ENCODE assay signal across 25 cellular contexts in the genomic region with DNA sequence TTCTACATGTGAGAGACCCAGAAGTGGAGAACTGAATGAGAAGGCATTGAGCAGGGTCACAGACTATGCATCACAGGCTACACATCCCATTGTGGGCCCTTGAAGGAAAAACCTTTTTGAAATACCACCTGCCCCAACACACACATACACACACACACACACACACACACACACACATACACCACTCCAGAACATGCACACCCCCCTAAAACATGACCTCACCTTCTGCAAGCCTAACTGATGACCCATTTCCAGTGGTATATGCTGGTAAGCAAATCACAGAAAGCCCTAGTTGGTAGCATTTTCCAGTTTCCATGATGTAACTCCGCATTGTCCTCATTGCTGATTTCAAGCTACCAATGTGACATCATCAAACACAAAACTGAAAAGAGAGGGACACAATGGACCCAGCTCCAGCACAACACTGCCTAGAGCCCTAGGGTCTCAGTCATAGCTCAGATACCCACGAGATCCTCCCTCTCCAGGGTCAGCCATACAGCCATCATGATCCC. TPM values are rescaled to one million over a fixed set of nuclear protein-coding genes. Genes with fewer than 3 reads are reported as not detected.
DNase-seq lines count a peak whose midpoint lies in the region; ATAC-seq and TF ChIP-seq lines count a peak whose summit lies in the region.
"Had no signal": no experiment of that assay in that cellular context is flagged by ENCODE, and none has a peak within 500 bp of the region (broad histone marks: within the 10 kb centered on the region; RNA-seq: fewer than 3 reads in every experiment).

No MANE protein-coding gene starts in this region.

- H3K9ac ChIP-seq in BLaER1 (no peak overlapping the region), GM23248 (no peak overlapping the region)

- no peaks in the 10 kb centered on the region for H3K36me3 Mint-ChIP-seq in neural crest cell (ENCODE audit: low read depth)

- H3K4me2 ChIP-seq in BLaER1 (peak overlapping the region; percentile 82), GM23248 (ENCODE audit: unreplicated experiment) (no peak overlapping the region)

- H4K20me1 ChIP-seq in BLaER1 (no peaks in the 10 kb centered on the region), GM23248 (ENCODE audit: insufficient read depth) (no peaks in the 10 kb centered on the region)

- H3F3A ChIP-seq in GM23248 (ENCODE audit: insufficient read depth) = 0 out of 2 replicates have a peak, but pooled peaks cover 5% of the 10 kb centered on the region

- intact Hi-C loops in sciatic nerve (cut with DNase I) = loop anchor here (10.0 kb wide), 1 partner anchor 527 kb away; no protein-coding TSS in a partner anchor

- no peaks in the 10 kb centered on the region for H3K79me2 ChIP-seq in GM23248 (ENCODE audit: insufficient read depth)

- H2AFZ ChIP-seq in GM23248 = no peak overlapping the region

- peaks cover 76% of the 10 kb centered on the region for H3K4me1 ChIP-seq in BLaER1
- H3K4me1 ChIP-seq in GM23248 (ENCODE audit: insufficient read depth) = peaks cover 9% of the 10 kb centered on the region

- H3K27ac Mint-ChIP-seq in neural crest cell (ENCODE audit: unreplicated experiment) = peak overlapping the region; percentile 51

- H3K4me3 Mint-ChIP-seq in neural crest cell = no peak overlapping the region
- H3K4me3 Mint-ChIP-seq: CD8-positive, alpha-beta memory T cell had no signal

- no peaks in the 10 kb centered on the region for H3K9me3 Mint-ChIP-seq in neural crest cell
- H3K9me3 Mint-ChIP-seq: CD8-positive, alpha-beta memory T cell had no signal

- H3K4me1 Mint-ChIP-seq in neural crest cell = peaks cover 27% of the 10 kb centered on the region
- H3K4me1 Mint-ChIP-seq: CD8-positive, alpha-beta memory T cell had no signal

- H3K9me3 ChIP-seq in BLaER1 (no peaks in the 10 kb centered on the region), GM23248 (ENCODE audit: low read depth) (no peaks in the 10 kb centered on the region)

- H3K4me3 ChIP-seq in BLaER1 = peak overlapping the region; percentile 51; the same call in 1 of the 2 replicates
- H3K4me3 ChIP-seq in GM23248 = no peak overlapping the region
- H3K4me3 ChIP-seq: GM12878 had no signal

- ATAC-seq in sciatic nerve = no peak

- WGBS in GM23248 (ENCODE audit: low coverage in 1 of 2, low lambda C conversion rate in 2 of 2, missing lambda C conversion rate in 2 of 2), 2 experiments = 97 to 98% methylated on average over 2 of the region's 2 CpGs

- H3K27me3 Mint-ChIP-seq in neural crest cell (ENCODE audit: low read depth) = no peaks in the 10 kb centered on the region
- H3K27me3 Mint-ChIP-seq: CD8-positive, alpha-beta memory T cell had no signal

- no peak for TF ChIP-seq CTCF in neural crest cell (conservative IDR thresholded peaks at IDR 0.05)
- TF ChIP-seq CTCF in GM13977 (IDR thresholded peaks at IDR 0.05; ENCODE audit: extremely low read depth, insufficient read depth, missing control alignments) = no peak

- in situ Hi-C loops in GM23248 (cut with MboI) (no loop called here), GM13977 (cut with MboI; ENCODE audit: low pct_unique_long_range_greater_than_20kb, low sequenced_read_pairs, unreplicated experiment) (no loop called here)

- H3K27me3 ChIP-seq in BLaER1 = no peaks in the 10 kb centered on the region
- H3K27me3 ChIP-seq in GM23248 (replicated peaks; ENCODE audit: insufficient read depth) = no peaks in the 10 kb centered on the region

- DNase-seq in GM23248 (peak; percentile 10), neural crest cell (ENCODE audit: low read depth, low spot score) (no peak), sciatic nerve (ENCODE audit: low spot score) (no peak), GM13977 (ENCODE audit: low spot score) (no peak), substantia nigra (lab: John Stamatoyannopoulos, UW) (no peak)
- DNase-seq: C1 segment of cervical spinal cord; CD8-positive, alpha-beta memory T cell; DMS 273 treated with DMSO at 0.1 percent for 48 hours; DMS79; EL; GDM1; Karpas-422; NCI-H1092 treated with DMSO at 0.1 percent for 48 hours; NCI-H1436; NCI-H187; NCI-H2081 treated with DMSO at 0.1 percent for 48 hours; NCI-H2171; NCI-H226; NCI-H510A; NCI-H69; Right ventricle myocardium superior; RPMI8226 had no signal

- no peaks in the 10 kb centered on the region for H3K9me2 ChIP-seq in GM23248 (ENCODE audit: insufficient read depth)

- H3K36me3 ChIP-seq in BLaER1 (peaks cover 7% of the 10 kb centered on the region; the same call in 1 of the 2 replicates), GM23248 (ENCODE audit: low read depth) (no peaks in the 10 kb centered on the region)

- H3K27ac ChIP-seq in BLaER1 (peak overlapping the region; percentile 88; the same call in 1 of the 2 replicates), GM23248 (no peak overlapping the region), angular gyrus (ENCODE audit: low read depth, low read length) (peak overlapping the region; percentile 0), substantia nigra (ENCODE audit: low read depth, low read length, poor library complexity, severe bottlenecking) (no peak overlapping the region)

RNA-seq across cellular contexts. Expression of a gene that starts 36.4 kb away (rescaled TPM):
- under 0.01 and 0.43 TPM in 2 replicates for total RNA-seq in GM23248 (2014; rRNA removed; shearing (Covaris generic))
- 0.70 and 0.74 TPM in 2 replicates for polyA plus RNA-seq in GM23248 (2016; fragmentation: Nextera tagmentation; extraction: Ambion mirVana)
- total RNA-seq in neural crest cell = 6.9 and 10.0 TPM in 2 replicates
- total RNA-seq in sciatic nerve = 111 TPM
- polyA plus RNA-seq: CD8-positive, alpha-beta memory T cell had no signal

Comparison
In these comparisons a context has a peak if more than half of its experiments do, and no peak if none do; other contexts are left out.
1. H3K27ac ChIP-seq: peak in BLaER1 (single experiment) and angular gyrus (single experiment); none in GM23248 (single experiment) and substantia nigra (single experiment).
2. RNA of a gene that starts 36.4 kb away (total RNA-seq): 111 TPM in sciatic nerve (single experiment); 6.9 to 10.0 TPM in neural crest cell and under 0.01 to 0.43 TPM in GM23248; every median in the first group is over 10 times any median in the second.